ENCODE assay signal across 1 cellular context in the genomic region with DNA sequence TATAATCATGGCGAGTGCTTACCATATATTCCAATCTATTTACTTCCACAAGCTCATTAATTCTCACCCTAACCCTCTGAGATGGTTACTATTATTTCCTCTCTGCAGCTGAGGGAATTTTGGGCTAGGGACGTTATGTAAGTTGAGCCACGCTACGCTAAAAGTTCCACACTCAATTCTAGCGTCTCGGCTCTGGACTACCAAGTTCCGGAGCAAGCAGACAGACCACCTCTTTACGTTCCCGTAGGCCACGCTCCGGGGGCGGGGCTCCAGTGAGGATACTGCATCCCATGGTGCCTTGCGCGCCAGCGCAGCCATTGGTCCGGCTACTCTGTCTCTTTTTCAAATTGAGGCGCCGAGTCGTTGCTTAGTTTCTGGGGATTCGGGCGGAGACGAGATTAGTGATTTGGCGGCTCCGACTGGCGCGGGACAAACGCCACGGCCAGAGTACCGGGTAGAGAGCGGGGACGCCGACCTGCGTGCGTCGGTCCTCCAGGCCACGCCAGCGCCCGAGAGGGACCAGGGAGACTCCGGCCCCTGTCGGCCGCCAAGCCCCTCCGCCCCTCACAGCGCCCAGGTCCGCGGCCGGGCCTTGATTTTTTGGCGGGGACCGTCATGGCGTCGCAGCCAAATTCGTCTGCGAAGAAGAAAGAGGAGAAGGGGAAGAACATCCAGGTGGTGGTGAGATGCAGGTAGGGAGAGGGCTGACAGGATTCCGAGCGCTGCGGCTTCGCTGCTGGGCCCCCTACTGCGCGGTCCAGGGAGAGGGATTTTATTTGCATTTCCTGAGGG.
TF ChIP-seq lines count a peak whose summit lies in the region.

A gene (plus strand): TSS at position 370 of the 792 bp plus-strand sequence. CDS start 246 bp downstream, at position 616.

TF ChIP-seq in HepG2, 621 proteins besides CTCF, POLR2A, EP300 and RAD21 (continued from another document and continues in another):
- TF ChIP-seq, protein P1, sequence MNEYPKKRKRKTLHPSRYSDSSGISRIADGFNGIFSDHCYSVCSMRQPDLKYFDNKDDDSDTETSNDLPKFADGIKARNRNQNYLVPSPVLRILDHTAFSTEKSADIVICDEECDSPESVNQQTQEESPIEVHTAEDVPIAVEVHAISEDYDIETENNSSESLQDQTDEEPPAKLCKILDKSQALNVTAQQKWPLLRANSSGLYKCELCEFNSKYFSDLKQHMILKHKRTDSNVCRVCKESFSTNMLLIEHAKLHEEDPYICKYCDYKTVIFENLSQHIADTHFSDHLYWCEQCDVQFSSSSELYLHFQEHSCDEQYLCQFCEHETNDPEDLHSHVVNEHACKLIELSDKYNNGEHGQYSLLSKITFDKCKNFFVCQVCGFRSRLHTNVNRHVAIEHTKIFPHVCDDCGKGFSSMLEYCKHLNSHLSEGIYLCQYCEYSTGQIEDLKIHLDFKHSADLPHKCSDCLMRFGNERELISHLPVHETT (CRISPR knock-in tag; conservative IDR thresholded peaks at IDR 0.05): 0 out of 2 replicates have a peak, but pooled peaks have one; percentile 17
- TF ChIP-seq, protein P2, sequence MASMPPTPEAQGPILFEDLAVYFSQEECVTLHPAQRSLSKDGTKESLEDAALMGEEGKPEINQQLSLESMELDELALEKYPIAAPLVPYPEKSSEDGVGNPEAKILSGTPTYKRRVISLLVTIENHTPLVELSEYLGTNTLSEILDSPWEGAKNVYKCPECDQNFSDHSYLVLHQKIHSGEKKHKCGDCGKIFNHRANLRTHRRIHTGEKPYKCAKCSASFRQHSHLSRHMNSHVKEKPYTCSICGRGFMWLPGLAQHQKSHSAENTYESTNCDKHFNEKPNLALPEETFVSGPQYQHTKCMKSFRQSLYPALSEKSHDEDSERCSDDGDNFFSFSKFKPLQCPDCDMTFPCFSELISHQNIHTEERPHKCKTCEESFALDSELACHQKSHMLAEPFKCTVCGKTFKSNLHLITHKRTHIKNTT (CRISPR knock-in tag; IDR thresholded peaks at IDR 0.05): no peak; the same call in 1 of the 2 replicates
- TF ChIP-seq RARA (CRISPR knock-in tag; IDR thresholded peaks at IDR 0.05) (peak; percentile 21; the same call in 1 of the 2 replicates), ZNF235 (CRISPR knock-in tag; IDR thresholded peaks at IDR 0.05; ENCODE audit: borderline replicate concordance) (no peak), ZSCAN22 (CRISPR knock-in tag; IDR thresholded peaks at IDR 0.05) (0 out of 2 replicates have a peak, but pooled peaks have one; percentile 69), HOXA7 (CRISPR knock-in tag; IDR thresholded peaks at IDR 0.05) (no peak; the same call in 1 of the 2 replicates), MAFG (CRISPR knock-in tag; IDR thresholded peaks at IDR 0.05) (no peak), TEAD3 (CRISPR knock-in tag; optimal IDR thresholded peaks at IDR 0.05; ENCODE audit: borderline replicate concordance) (peak; percentile 39), ARNTL (CRISPR knock-in tag; IDR thresholded peaks at IDR 0.05) (peak; percentile 67), ZC3H13 (CRISPR knock-in tag; IDR thresholded peaks at IDR 0.05) (peak; percentile 68; the same call in 1 of the 2 replicates), SNAI1 (CRISPR knock-in tag; IDR thresholded peaks at IDR 0.05; ENCODE audit: borderline replicate concordance) (no peak), ZNF33B (CRISPR knock-in tag; IDR thresholded peaks at IDR 0.05) (0 out of 2 replicates have a peak, but pooled peaks have one; percentile 37), KDM2A (CRISPR knock-in tag; IDR thresholded peaks at IDR 0.05; ENCODE audit: borderline replicate concordance, low read depth) (peak; percentile 63; the same call in 1 of the 2 replicates), RBAK (CRISPR knock-in tag; IDR thresholded peaks at IDR 0.05) (no peak), REPIN1 (CRISPR knock-in tag; IDR thresholded peaks at IDR 0.05; ENCODE audit: borderline replicate concordance, low read depth) (peak; percentile 67), CC2D1A (CRISPR knock-in tag; IDR thresholded peaks at IDR 0.05) (no peak), ONECUT2 (CRISPR knock-in tag; IDR thresholded peaks at IDR 0.05) (peak; percentile 18; the same call in 1 of the 2 replicates), SYNCRIP (IDR thresholded peaks at IDR 0.05; ENCODE audit: insufficient read depth, low read depth, low read length) (no peak), GABPB1 (CRISPR knock-in tag; IDR thresholded peaks at IDR 0.05) (peak; percentile 72), KMT2A (CRISPR knock-in tag; IDR thresholded peaks at IDR 0.05) (peak; percentile 97), MBNL3 (CRISPR knock-in tag; conservative IDR thresholded peaks at IDR 0.05) (no peak), ZNF569 (CRISPR knock-in tag; IDR thresholded peaks at IDR 0.05; ENCODE audit: borderline replicate concordance) (no peak), ZKSCAN1 (IDR thresholded peaks at IDR 0.05; ENCODE audit: low read length) (no peak), SAP130 (CRISPR knock-in tag; IDR thresholded peaks at IDR 0.05; ENCODE audit: low read depth) (peak; percentile 99), GTF3A (CRISPR knock-in tag; conservative IDR thresholded peaks at IDR 0.05) (0 out of 2 replicates have a peak, but pooled peaks have one; percentile 16), BCL6 (CRISPR knock-in tag; IDR thresholded peaks at IDR 0.05) (peak; percentile 12; the same call in 1 of the 2 replicates), ZNF550 (CRISPR knock-in tag; IDR thresholded peaks at IDR 0.05; ENCODE audit: borderline replicate concordance) (no peak), ZNF619 (CRISPR knock-in tag; IDR thresholded peaks at IDR 0.05) (peak; percentile 88), CREM (IDR thresholded peaks at IDR 0.05) (peak; percentile 44; the same call in 1 of the 2 replicates), CREM (CRISPR knock-in tag; IDR thresholded peaks at IDR 0.05) (no peak), ZNF101 (CRISPR knock-in tag; IDR thresholded peaks at IDR 0.05; ENCODE audit: borderline replicate concordance, low read depth) (no peak), ETV5 (CRISPR knock-in tag; IDR thresholded peaks at IDR 0.05; ENCODE audit: borderline replicate concordance) (peak; percentile 82; the same call in 1 of the 2 replicates), TAF15 (IDR thresholded peaks at IDR 0.05; ENCODE audit: low read depth, low read length, poor library complexity, severe bottlenecking) (no peak), HIVEP1 (CRISPR knock-in tag; IDR thresholded peaks at IDR 0.05) (0 out of 2 replicates have a peak, but pooled peaks have one; percentile 59)
- TF ChIP-seq, protein P3, sequence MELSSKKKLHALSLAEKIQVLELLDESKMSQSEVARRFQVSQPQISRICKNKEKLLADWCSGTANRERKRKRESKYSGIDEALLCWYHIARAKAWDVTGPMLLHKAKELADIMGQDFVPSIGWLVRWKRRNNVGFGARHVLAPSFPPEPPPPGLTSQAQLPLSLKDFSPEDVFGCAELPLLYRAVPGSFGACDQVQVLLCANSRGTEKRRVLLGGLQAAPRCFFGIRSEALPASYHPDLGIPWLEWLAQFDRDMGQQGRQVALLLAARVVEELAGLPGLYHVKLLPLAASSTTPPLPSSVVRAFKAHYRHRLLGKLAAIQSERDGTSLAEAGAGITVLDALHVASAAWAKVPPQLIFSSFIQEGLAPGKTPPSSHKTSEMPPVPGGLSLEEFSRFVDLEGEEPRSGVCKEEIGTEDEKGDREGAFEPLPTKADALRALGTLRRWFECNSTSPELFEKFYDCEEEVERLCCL (CRISPR knock-in tag; IDR thresholded peaks at IDR 0.05; ENCODE audit: borderline replicate concordance): no peak
- TF ChIP-seq, protein P4, sequence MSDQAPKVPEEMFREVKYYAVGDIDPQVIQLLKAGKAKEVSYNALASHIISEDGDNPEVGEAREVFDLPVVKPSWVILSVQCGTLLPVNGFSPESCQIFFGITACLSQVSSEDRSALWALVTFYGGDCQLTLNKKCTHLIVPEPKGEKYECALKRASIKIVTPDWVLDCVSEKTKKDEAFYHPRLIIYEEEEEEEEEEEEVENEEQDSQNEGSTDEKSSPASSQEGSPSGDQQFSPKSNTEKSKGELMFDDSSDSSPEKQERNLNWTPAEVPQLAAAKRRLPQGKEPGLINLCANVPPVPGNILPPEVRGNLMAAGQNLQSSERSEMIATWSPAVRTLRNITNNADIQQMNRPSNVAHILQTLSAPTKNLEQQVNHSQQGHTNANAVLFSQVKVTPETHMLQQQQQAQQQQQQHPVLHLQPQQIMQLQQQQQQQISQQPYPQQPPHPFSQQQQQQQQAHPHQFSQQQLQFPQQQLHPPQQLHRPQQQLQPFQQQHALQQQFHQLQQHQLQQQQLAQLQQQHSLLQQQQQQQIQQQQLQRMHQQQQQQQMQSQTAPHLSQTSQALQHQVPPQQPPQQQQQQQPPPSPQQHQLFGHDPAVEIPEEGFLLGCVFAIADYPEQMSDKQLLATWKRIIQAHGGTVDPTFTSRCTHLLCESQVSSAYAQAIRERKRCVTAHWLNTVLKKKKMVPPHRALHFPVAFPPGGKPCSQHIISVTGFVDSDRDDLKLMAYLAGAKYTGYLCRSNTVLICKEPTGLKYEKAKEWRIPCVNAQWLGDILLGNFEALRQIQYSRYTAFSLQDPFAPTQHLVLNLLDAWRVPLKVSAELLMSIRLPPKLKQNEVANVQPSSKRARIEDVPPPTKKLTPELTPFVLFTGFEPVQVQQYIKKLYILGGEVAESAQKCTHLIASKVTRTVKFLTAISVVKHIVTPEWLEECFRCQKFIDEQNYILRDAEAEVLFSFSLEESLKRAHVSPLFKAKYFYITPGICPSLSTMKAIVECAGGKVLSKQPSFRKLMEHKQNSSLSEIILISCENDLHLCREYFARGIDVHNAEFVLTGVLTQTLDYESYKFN (CRISPR knock-in tag; conservative IDR thresholded peaks at IDR 0.05): peak; percentile 42; the same call in 1 of the 2 replicates
- TF ChIP-seq, protein P5, sequence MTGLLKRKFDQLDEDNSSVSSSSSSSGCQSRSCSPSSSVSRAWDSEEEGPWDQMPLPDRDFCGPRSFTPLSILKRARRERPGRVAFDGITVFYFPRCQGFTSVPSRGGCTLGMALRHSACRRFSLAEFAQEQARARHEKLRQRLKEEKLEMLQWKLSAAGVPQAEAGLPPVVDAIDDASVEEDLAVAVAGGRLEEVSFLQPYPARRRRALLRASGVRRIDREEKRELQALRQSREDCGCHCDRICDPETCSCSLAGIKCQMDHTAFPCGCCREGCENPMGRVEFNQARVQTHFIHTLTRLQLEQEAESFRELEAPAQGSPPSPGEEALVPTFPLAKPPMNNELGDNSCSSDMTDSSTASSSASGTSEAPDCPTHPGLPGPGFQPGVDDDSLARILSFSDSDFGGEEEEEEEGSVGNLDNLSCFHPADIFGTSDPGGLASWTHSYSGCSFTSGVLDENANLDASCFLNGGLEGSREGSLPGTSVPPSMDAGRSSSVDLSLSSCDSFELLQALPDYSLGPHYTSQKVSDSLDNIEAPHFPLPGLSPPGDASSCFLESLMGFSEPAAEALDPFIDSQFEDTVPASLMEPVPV (CRISPR knock-in tag; IDR thresholded peaks at IDR 0.05): peak; percentile 61; the same call in 1 of the 2 replicates
- TF ChIP-seq, protein P6, sequence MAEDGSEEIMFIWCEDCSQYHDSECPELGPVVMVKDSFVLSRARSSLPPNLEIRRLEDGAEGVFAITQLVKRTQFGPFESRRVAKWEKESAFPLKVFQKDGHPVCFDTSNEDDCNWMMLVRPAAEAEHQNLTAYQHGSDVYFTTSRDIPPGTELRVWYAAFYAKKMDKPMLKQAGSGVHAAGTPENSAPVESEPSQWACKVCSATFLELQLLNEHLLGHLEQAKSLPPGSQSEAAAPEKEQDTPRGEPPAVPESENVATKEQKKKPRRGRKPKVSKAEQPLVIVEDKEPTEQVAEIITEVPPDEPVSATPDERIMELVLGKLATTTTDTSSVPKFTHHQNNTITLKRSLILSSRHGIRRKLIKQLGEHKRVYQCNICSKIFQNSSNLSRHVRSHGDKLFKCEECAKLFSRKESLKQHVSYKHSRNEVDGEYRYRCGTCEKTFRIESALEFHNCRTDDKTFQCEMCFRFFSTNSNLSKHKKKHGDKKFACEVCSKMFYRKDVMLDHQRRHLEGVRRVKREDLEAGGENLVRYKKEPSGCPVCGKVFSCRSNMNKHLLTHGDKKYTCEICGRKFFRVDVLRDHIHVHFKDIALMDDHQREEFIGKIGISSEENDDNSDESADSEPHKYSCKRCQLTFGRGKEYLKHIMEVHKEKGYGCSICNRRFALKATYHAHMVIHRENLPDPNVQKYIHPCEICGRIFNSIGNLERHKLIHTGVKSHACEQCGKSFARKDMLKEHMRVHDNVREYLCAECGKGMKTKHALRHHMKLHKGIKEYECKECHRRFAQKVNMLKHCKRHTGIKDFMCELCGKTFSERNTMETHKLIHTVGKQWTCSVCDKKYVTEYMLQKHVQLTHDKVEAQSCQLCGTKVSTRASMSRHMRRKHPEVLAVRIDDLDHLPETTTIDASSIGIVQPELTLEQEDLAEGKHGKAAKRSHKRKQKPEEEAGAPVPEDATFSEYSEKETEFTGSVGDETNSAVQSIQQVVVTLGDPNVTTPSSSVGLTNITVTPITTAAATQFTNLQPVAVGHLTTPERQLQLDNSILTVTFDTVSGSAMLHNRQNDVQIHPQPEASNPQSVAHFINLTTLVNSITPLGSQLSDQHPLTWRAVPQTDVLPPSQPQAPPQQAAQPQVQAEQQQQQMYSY (CRISPR knock-in tag; IDR thresholded peaks at IDR 0.05): no peak
- TF ChIP-seq, protein P7, sequence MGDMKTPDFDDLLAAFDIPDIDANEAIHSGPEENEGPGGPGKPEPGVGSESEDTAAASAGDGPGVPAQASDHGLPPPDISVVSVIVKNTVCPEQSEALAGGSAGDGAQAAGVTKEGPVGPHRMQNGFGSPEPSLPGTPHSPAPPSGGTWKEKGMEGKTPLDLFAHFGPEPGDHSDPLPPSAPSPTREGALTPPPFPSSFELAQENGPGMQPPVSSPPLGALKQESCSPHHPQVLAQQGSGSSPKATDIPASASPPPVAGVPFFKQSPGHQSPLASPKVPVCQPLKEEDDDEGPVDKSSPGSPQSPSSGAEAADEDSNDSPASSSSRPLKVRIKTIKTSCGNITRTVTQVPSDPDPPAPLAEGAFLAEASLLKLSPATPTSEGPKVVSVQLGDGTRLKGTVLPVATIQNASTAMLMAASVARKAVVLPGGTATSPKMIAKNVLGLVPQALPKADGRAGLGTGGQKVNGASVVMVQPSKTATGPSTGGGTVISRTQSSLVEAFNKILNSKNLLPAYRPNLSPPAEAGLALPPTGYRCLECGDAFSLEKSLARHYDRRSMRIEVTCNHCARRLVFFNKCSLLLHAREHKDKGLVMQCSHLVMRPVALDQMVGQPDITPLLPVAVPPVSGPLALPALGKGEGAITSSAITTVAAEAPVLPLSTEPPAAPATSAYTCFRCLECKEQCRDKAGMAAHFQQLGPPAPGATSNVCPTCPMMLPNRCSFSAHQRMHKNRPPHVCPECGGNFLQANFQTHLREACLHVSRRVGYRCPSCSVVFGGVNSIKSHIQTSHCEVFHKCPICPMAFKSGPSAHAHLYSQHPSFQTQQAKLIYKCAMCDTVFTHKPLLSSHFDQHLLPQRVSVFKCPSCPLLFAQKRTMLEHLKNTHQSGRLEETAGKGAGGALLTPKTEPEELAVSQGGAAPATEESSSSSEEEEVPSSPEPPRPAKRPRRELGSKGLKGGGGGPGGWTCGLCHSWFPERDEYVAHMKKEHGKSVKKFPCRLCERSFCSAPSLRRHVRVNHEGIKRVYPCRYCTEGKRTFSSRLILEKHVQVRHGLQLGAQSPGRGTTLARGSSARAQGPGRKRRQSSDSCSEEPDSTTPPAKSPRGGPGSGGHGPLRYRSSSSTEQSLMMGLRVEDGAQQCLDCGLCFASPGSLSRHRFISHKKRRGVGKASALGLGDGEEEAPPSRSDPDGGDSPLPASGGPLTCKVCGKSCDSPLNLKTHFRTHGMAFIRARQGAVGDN (CRISPR knock-in tag; IDR thresholded peaks at IDR 0.05): peak; percentile 81
- TF ChIP-seq, protein P8, sequence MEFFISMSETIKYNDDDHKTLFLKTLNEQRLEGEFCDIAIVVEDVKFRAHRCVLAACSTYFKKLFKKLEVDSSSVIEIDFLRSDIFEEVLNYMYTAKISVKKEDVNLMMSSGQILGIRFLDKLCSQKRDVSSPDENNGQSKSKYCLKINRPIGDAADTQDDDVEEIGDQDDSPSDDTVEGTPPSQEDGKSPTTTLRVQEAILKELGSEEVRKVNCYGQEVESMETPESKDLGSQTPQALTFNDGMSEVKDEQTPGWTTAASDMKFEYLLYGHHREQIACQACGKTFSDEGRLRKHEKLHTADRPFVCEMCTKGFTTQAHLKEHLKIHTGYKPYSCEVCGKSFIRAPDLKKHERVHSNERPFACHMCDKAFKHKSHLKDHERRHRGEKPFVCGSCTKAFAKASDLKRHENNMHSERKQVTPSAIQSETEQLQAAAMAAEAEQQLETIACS (CRISPR knock-in tag; IDR thresholded peaks at IDR 0.05): no peak
